Comparison of ENCODE assay signal across 8 cellular contexts in the genomic region with DNA sequence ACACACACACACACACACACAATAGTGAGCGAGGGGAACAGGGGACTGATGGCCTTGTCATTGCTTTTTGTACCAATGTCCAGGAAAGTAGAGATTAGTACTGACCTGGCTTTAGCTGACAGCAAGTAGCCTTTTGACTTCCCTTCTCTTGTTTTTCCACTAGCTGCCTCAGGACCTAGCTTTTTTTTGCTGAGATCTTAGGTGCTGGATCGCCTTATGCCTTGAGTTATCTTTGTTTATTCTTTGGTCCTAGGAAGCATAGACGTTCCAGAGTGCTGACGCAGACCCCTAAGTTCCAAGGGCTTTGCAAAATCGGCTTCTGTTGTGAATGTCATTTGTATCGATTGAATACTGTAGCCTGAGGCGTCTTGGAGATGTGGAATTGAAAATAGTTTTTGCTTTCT. TPM values are rescaled to one million over a fixed set of nuclear protein-coding genes. Genes with fewer than 3 reads are reported as not detected.
DNase-seq lines count a peak whose midpoint lies in the region; ATAC-seq, FAIRE-seq and TF ChIP-seq lines count a peak whose summit lies in the region.

A gene with protein sequence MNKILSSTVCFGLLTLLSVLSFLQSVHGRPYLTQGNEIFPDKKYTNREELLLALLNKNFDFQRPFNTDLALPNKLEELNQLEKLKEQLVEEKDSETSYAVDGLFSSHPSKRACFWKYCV (minus strand): TSS at position 218 of the 404 bp plus-strand sequence. CDS start 48,337 bp downstream, outside the sequence.

- H3F3A ChIP-seq in smooth muscle cell (ENCODE audit: low read depth): peaks cover 8% of the 10 kb centered on the region

- H3K36me3 ChIP-seq in CD8-positive, alpha-beta T cell (ENCODE audit: insufficient read depth, low read length): no peaks in the 10 kb centered on the region
- H3K36me3 ChIP-seq in GM12878 (ENCODE audit: control insufficient read depth in 2 of 2, insufficient read depth in 2 of 2, low read length in 1 of 2) (no peaks in the 10 kb centered on the region), smooth muscle cell (ENCODE audit: low read depth) (no peaks in the 10 kb centered on the region)

- H3K79me2 ChIP-seq in GM12878 (ENCODE audit: control insufficient read depth, insufficient read depth, low read length) (peaks cover 62% of the 10 kb centered on the region), smooth muscle cell (ENCODE audit: low read depth) (peaks cover 49% of the 10 kb centered on the region)

- CTCF ChIA-PET in CD8-positive, alpha-beta T cell (lab: Charles Lee): no interaction called here
- CTCF ChIA-PET in GM12878 (lab: Yijun Ruan, JAX): interaction anchor here (0.8 to 1.1 kb wide), 3 partner anchors 9 to 30 kb away, joined by 3 to 4 read pairs (median 3); no protein-coding TSS in a partner anchor

- peaks cover 20% of the 10 kb centered on the region for H3K4me1 Mint-ChIP-seq in CD8-positive, alpha-beta T cell (ENCODE audit: low read depth)

- H3K27ac ChIP-seq in CD8-positive, alpha-beta T cell (ENCODE audit: low read depth, low read length): no peak within 1 kb of the TSS
- H3K27ac ChIP-seq in GM12878 (ENCODE audit: control insufficient read depth, insufficient read depth): peak within 1 kb of the TSS; percentile 78
- peak within 1 kb of the TSS; percentile 91 for H3K27ac ChIP-seq in smooth muscle cell (ENCODE audit: low read depth)

- no peak for TF ChIP-seq RAD21 in GM12878 (IDR thresholded peaks at IDR 0.05; ENCODE audit: insufficient read depth, low read depth, low read length)

- H3K9ac ChIP-seq in GM12878 (ENCODE audit: control insufficient read depth, insufficient read depth, low read length): peak within 1 kb of the TSS; percentile 86
- H3K9ac ChIP-seq in smooth muscle cell (ENCODE audit: low read depth): peak within 1 kb of the TSS; percentile 88

- TF ChIP-seq CTCF in CD8-positive, alpha-beta T cell (IDR thresholded peaks at IDR 0.05): no peak
- TF ChIP-seq CTCF in GM12878 (IDR thresholded peaks at IDR 0.05 in 2 of 3, conservative IDR thresholded peaks at IDR 0.05 in 1 of 3; ENCODE audit: control insufficient read depth in 2 of 3, extremely low read depth in 1 of 3, insufficient read depth in 1 of 3, low read depth in 3 of 3, low read length in 3 of 3) (no peak), smooth muscle cell (IDR thresholded peaks at IDR 0.05; ENCODE audit: borderline replicate concordance, insufficient read depth, poor library complexity, severe bottlenecking) (no peak)

- 1% methylated on average over 7 of the region's 7 CpGs for WGBS in GM12878 (ENCODE audit: insufficient coverage, insufficient replicate concordance, low lambda C conversion rate, missing lambda C conversion rate)
- WGBS in smooth muscle cell (ENCODE audit: low lambda C conversion rate): 3% methylated on average over 7 of the region's 7 CpGs

- peaks cover 27% of the 10 kb centered on the region for H3K27me3 Mint-ChIP-seq in CD8-positive, alpha-beta T cell (ENCODE audit: low read depth)

- TSS peak; percentile 66 for BruUV-seq in GM12878 (replicated peaks; lab: Mats Ljungman, UMichigan)

- peak within 1 kb of the TSS; percentile 91 for H3K4me2 ChIP-seq in GM12878 (ENCODE audit: control insufficient read depth, insufficient read depth)
- peak within 1 kb of the TSS; percentile 84 for H3K4me2 ChIP-seq in smooth muscle cell

- in situ Hi-C loops in GM12878 (cut with MboI): no loop called here

- POLR2A ChIA-PET in CD8-positive, alpha-beta T cell (lab: Charles Lee): no interaction called here
- POLR2A ChIA-PET in GM12878 (lab: Charles Lee): interaction anchor here (0.6 to 4.7 kb wide), 3 partner anchors 21 to 84 kb away, joined by 3 to 21 read pairs (median 5); no protein-coding TSS in a partner anchor

- H3K4me1 ChIP-seq in CD8-positive, alpha-beta T cell (ENCODE audit: insufficient read depth, low read length): no peaks in the 10 kb centered on the region
- H3K4me1 ChIP-seq in GM12878 (ENCODE audit: control insufficient read depth, insufficient read depth, low read length): peaks cover 17% of the 10 kb centered on the region
- peaks cover 33% of the 10 kb centered on the region for H3K4me1 ChIP-seq in smooth muscle cell (ENCODE audit: low read depth)

- H3K27me3 ChIP-seq in CD8-positive, alpha-beta T cell (ENCODE audit: insufficient read depth, low read length): no peaks in the 10 kb centered on the region
- H3K27me3 ChIP-seq in GM12878 (replicated peaks in 1 of 2; ENCODE audit: control insufficient read depth in 2 of 2, insufficient read depth in 2 of 2, low read length in 1 of 2): no peaks in the 10 kb centered on the region
- H3K27me3 ChIP-seq in smooth muscle cell (ENCODE audit: low read depth): no peaks in the 10 kb centered on the region

- RAD21 ChIA-PET in GM12878 (lab: Charles Lee; ENCODE audit: unreplicated experiment): interaction anchor here (0.8 to 6.7 kb wide), 11 partner anchors 24 to 92 kb away, joined by 3 to 62 read pairs (median 4); no protein-coding TSS in a partner anchor

- SMC1A ChIA-PET in GM12878 (lab: Charles Lee; ENCODE audit: uncharacterized antibody, unreplicated experiment): interaction anchor here (0.7 to 7.4 kb wide), 12 partner anchors 16 to 86 kb away, joined by 3 to 47 read pairs (median 5); no protein-coding TSS in a partner anchor

- ATAC-seq in CD8-positive, alpha-beta T cell: no peak
- ATAC-seq in GM12878: peak; percentile 4
- no peak for ATAC-seq in GM18867 (IDR thresholded peaks at IDR 0.05; ENCODE audit: unreplicated experiment)
- ATAC-seq in GM21367 (IDR thresholded peaks at IDR 0.05; ENCODE audit: unreplicated experiment): no peak

- H4K20me1 ChIP-seq in GM12878 (ENCODE audit: control insufficient read depth, insufficient read depth) (no peaks in the 10 kb centered on the region), smooth muscle cell (ENCODE audit: low read depth) (no peaks in the 10 kb centered on the region)

- TF ChIP-seq POLR2A in GM12878 (IDR thresholded peaks at IDR 0.05; ENCODE audit: low read depth, low read length): no peak

- H3K27ac Mint-ChIP-seq in CD8-positive, alpha-beta T cell: peak within 1 kb of the TSS; percentile 72

- intact Hi-C loops in CD8-positive, alpha-beta T cell (cut with DNase I, micrococcal nuclease): no loop called here
- intact Hi-C loops in GM12878 (cut with micrococcal nuclease; ENCODE audit: unreplicated experiment): loop anchor here (2.0 to 5.0 kb wide), 2 partner anchors 34 to 193 kb away; no protein-coding TSS in a partner anchor

- H3K4me3 ChIP-seq in CD8-positive, alpha-beta T cell (ENCODE audit: low read depth, low read length): no peak within 1 kb of the TSS
- H3K4me3 ChIP-seq in GM12878: peak within 1 kb of the TSS; percentile 73
- peak within 1 kb of the TSS; percentile 85 for H3K4me3 ChIP-seq in smooth muscle cell

- no peak for TF ChIP-seq EP300 in GM12878 (IDR thresholded peaks at IDR 0.05; ENCODE audit: borderline replicate concordance in 1 of 2, control insufficient read depth in 1 of 2, low read depth in 2 of 2, low read length in 2 of 2)

- no peaks in the 10 kb centered on the region for H3K36me3 Mint-ChIP-seq in CD8-positive, alpha-beta T cell

- H3K4me3 Mint-ChIP-seq in CD8-positive, alpha-beta T cell: peak within 1 kb of the TSS; percentile 71

- peak; percentile 64 for FAIRE-seq in GM12878 (lab: Jason Lieb, UNC)

- H2AFZ ChIP-seq in GM12878 (ENCODE audit: control insufficient read depth, low read depth, low read length): peak within 1 kb of the TSS; percentile 93
- H2AFZ ChIP-seq in smooth muscle cell (ENCODE audit: low read depth): peak within 1 kb of the TSS; percentile 93

- no peaks in the 10 kb centered on the region for H3K9me3 Mint-ChIP-seq in CD8-positive, alpha-beta T cell

- no peak for DNase-seq in CD8-positive, alpha-beta T cell
- DNase-seq in Kasumi-1 (lab: John Stamatoyannopoulos, UW) (peak; percentile 9 to 23), GM12878 (ENCODE audit: low read depth, low spot score) (no peak), iris pigment epithelial cell (ENCODE audit: low read depth) (peak; percentile 94), smooth muscle cell (lab: John Stamatoyannopoulos, UW; ENCODE audit: unreplicated experiment) (no peak), GOT3 (lab: John Stamatoyannopoulos, UW) (no peak)

- no peaks in the 10 kb centered on the region for H3K9me3 ChIP-seq in CD8-positive, alpha-beta T cell (ENCODE audit: low read length)
- no peaks in the 10 kb centered on the region for H3K9me3 ChIP-seq in GM12878 (replicated peaks; ENCODE audit: control insufficient read depth, insufficient read depth, low read length)
- H3K9me3 ChIP-seq in smooth muscle cell (replicated peaks; ENCODE audit: low read depth): no peaks in the 10 kb centered on the region

TF ChIP-seq in GM12878, 131 proteins besides CTCF, POLR2A, EP300 and RAD21 (continues in another document):
- TF ChIP-seq MTA3 (IDR thresholded peaks at IDR 0.05; ENCODE audit: borderline replicate concordance, low read length) (0 out of 2 replicates have a peak, but pooled peaks have one; percentile 70), NR2F1 (conservative IDR thresholded peaks at IDR 0.05) (no peak)
- TF ChIP-seq, protein P1, sequence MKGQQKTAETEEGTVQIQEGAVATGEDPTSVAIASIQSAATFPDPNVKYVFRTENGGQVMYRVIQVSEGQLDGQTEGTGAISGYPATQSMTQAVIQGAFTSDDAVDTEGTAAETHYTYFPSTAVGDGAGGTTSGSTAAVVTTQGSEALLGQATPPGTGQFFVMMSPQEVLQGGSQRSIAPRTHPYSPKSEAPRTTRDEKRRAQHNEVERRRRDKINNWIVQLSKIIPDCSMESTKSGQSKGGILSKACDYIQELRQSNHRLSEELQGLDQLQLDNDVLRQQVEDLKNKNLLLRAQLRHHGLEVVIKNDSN (IDR thresholded peaks at IDR 0.05; ENCODE audit: borderline replicate concordance, extremely low read length, insufficient read depth, low read depth, low read length): no peak

RNA-seq across cellular contexts. Expression of the gene that starts here (rescaled TPM):
- not detected for total RNA-seq in CD8-positive, alpha-beta T cell
- 0.86 and 2.3 TPM in 2 replicates for total RNA-seq in GM12878 (2013; cell fraction: nucleolus; rRNA removed)
- total RNA-seq in GM12878 (2014; rRNA removed): 0.28 and 1.3 TPM in 2 replicates
- 0.36 and 0.64 TPM in 2 replicates for total RNA-seq in GM12878 (2014; rRNA removed; fragmentation: Illumina TruSeq; extraction: Trizol)
- 0.28 and 0.29 TPM in 2 replicates for total RNA-seq in GM12878 (2021)
- not detected for polyA plus RNA-seq in GM12878 (2011; ENCODE audit: low read depth)
- 0.43 and 0.66 TPM in 2 replicates for polyA plus RNA-seq in GM12878 (2011; rRNA removed)
- polyA plus RNA-seq in GM12878 (2011; cell fraction: cytosol; rRNA removed): 0.23 and 0.49 TPM in 2 replicates
- 0.22 and 0.35 TPM in 2 replicates for polyA plus RNA-seq in GM12878 (2011; cell fraction: nucleus; rRNA removed)
- polyA plus RNA-seq in GM12878 (2012): 0.32 TPM in 1 of 2 replicates, not detected in the other
- polyA plus RNA-seq in GM12878 (2014; fragmentation: Illumina TruSeq; extraction: Trizol): 0.33 and 0.53 TPM in 2 replicates
- polyA plus RNA-seq in GM12878 (2014; fragmentation: Nextera tagmentation; extraction: Ambion mirVana): under 1 TPM; 0.15 to 0.45 TPM
- 0.70 and 0.72 TPM in 2 replicates for polyA plus RNA-seq in GM12878 (2014; rRNA removed)
- under 1 TPM; 0.45 to 0.48 TPM for polyA plus RNA-seq in GM12878 (2016; fragmentation: Nextera tagmentation; extraction: Ambion mirVana)
- polyA minus RNA-seq in GM12878 (2011; rRNA and poly(A)+ RNA removed): 1.5 and 1.8 TPM in 2 replicates
- not detected in 2 replicates for polyA minus RNA-seq in GM12878 (2011; cell fraction: cytosol; rRNA and poly(A)+ RNA removed)
- 2.4 and 3.5 TPM in 2 replicates for polyA minus RNA-seq in GM12878 (2011; cell fraction: nucleus; rRNA and poly(A)+ RNA removed)
- total RNA-seq in smooth muscle cell: 0.13 and 1.1 TPM in 2 replicates
- 0.56 TPM in 1 of 2 replicates, not detected in the other for polyA plus RNA-seq in smooth muscle cell

Comparison
In these comparisons a context has a peak if more than half of its experiments do, and no peak if none do; other contexts are left out.
1. DNase-seq: peak in Kasumi-1 (2 of 2) and iris pigment epithelial cell (single experiment); none in CD8-positive, alpha-beta T cell (0 of 7), GM12878 (single experiment), smooth muscle cell (single experiment) and GOT3 (single experiment).